Comparison of ENCODE assay signal across 1 cellular context in genomic region chr19:44754743-44755066, GRCh38.
TF ChIP-seq lines count a peak whose summit lies in the region.

No MANE protein-coding gene starts in this region.

TF ChIP-seq in A549, 52 proteins besides CTCF, POLR2A, EP300 and RAD21 (continued from another document):
- TF ChIP-seq PBX3 (IDR thresholded peaks at IDR 0.05), result 0 out of 2 replicates have a peak, but pooled peaks have one; percentile 8
- no peak for TF ChIP-seq NR3C1 (IDR thresholded peaks at IDR 0.05)
- TF ChIP-seq HOXB5 (CRISPR knock-in tag; IDR thresholded peaks at IDR 0.05), result 0 out of 2 replicates have a peak, but pooled peaks have one; percentile 42
- TF ChIP-seq CEBPB (IDR thresholded peaks at IDR 0.05), result no peak
- no peak for TF ChIP-seq HMGXB4 (CRISPR knock-in tag; IDR thresholded peaks at IDR 0.05; ENCODE audit: borderline replicate concordance)
- TF ChIP-seq HDAC2 (IDR thresholded peaks at IDR 0.05), result no peak
- TF ChIP-seq CHD4 (IDR thresholded peaks at IDR 0.05; ENCODE audit: borderline replicate concordance), result no peak
- TF ChIP-seq SREBF2 (IDR thresholded peaks at IDR 0.05), result no peak
- TF ChIP-seq JUNB (IDR thresholded peaks at IDR 0.05), result no peak
- TF ChIP-seq RARB (CRISPR knock-in tag; IDR thresholded peaks at IDR 0.05), result no peak
- no peak for TF ChIP-seq USF2 (IDR thresholded peaks at IDR 0.05)
- TF ChIP-seq JUN (IDR thresholded peaks at IDR 0.05), result peak in 1 of 2 experiments; percentile 11; a peak in 1 of 5 replicates
